In genomic region chr6:169200931-169201514, GRCh38 we compare ENCODE assay signal across 32 cellular contexts. TPM values are rescaled to one million over a fixed set of nuclear protein-coding genes. Genes with fewer than 3 reads are reported as not detected.
"Had no signal": no experiment of that assay in that cellular context is flagged by ENCODE, and none has a peak within 500 bp of the region (broad histone marks: within the 10 kb centered on the region; RNA-seq: fewer than 3 reads in every experiment).

No MANE protein-coding gene starts in this region.

- H3K27me3 Mint-ChIP-seq: activated CD4-positive, alpha-beta memory T cell treated with anti-CD3 and anti-CD28 coated beads for 36 hours; activated CD4-positive, alpha-beta T cell treated with anti-CD3 and anti-CD28 coated beads for 36 hours; activated CD4-positive, alpha-beta T cell treated with anti-CD3 and anti-CD28 coated beads, Interleukin-2, amount 10 ng/mL, durations not matched to agents 24 days and 14 days; activated naive CD8-positive, alpha-beta T cell treated with anti-CD3 and anti-CD28 coated beads, Interleukin-2, amount 10 ng/mL, durations not matched to agents 7 days and 5 days; brain had no signal

- H3K4me1 Mint-ChIP-seq: activated CD4-positive, alpha-beta T cell treated with anti-CD3 and anti-CD28 coated beads for 36 hours; activated CD4-positive, alpha-beta T cell treated with anti-CD3 and anti-CD28 coated beads, Interleukin-2, amount 10 ng/mL, durations not matched to agents 24 days and 14 days; activated CD8-positive, alpha-beta memory T cell treated with anti-CD3 and anti-CD28 coated beads, Interleukin-2, amount 10 ng/mL, durations not matched to agents 7 days and 5 days; activated naive CD4-positive, alpha-beta T cell treated with anti-CD3 and anti-CD28 coated beads, Interleukin-2, amount 10 ng/mL, durations not matched to agents 7 days and 5 days; activated naive CD8-positive, alpha-beta T cell treated with anti-CD3 and anti-CD28 coated beads, Interleukin-2, amount 10 ng/mL, durations not matched to agents 7 days and 5 days; brain; endodermal cell had no signal

- H3K9me3 Mint-ChIP-seq: activated CD4-positive, alpha-beta memory T cell treated with anti-CD3 and anti-CD28 coated beads for 36 hours; activated CD4-positive, alpha-beta T cell treated with anti-CD3 and anti-CD28 coated beads, Interleukin-2, amount 10 ng/mL, durations not matched to agents 24 days and 14 days; activated naive CD4-positive, alpha-beta T cell treated with anti-CD3 and anti-CD28 coated beads, Interleukin-2, amount 10 ng/mL, durations not matched to agents 7 days and 5 days; activated naive CD4-positive, alpha-beta T cell treated with anti-CD3 and anti-CD28 coated beads, Interleukin-2, amount 50 U/mL, for 72 hours; activated naive CD8-positive, alpha-beta T cell treated with anti-CD3 and anti-CD28 coated beads, Interleukin-2, amount 10 ng/mL, durations not matched to agents 7 days and 5 days; activated T-cell treated with anti-CD3 and anti-CD28 coated beads, Interleukin-2, amount 50 U/mL, for 72 hours had no signal

- DNase-seq: activated CD4-positive, alpha-beta memory T cell treated with anti-CD3 and anti-CD28 coated beads for 36 hours; activated CD4-positive, alpha-beta T cell treated with anti-CD3 and anti-CD28 coated beads for 36 hours; activated CD4-positive, alpha-beta T cell treated with anti-CD3 and anti-CD28 coated beads, Interleukin-2, amount 10 ng/mL, durations not matched to agents 24 days and 14 days; activated CD4-positive, CD25-positive, alpha-beta regulatory T cell; activated CD4-positive, CD25-positive, alpha-beta regulatory T cell treated with anti-CD3 and anti-CD28 coated beads, Interleukin-2, amount 50 U/mL, for 72 hours; activated CD8-positive, alpha-beta memory T cell treated with anti-CD3 and anti-CD28 coated beads, Interleukin-2, amount 10 ng/mL, durations not matched to agents 7 days and 5 days; activated CD8-positive, alpha-beta memory T cell treated with anti-CD3 and anti-CD28 coated beads, Interleukin-2, amount 50 U/mL, for 4 hours; activated CD8-positive, alpha-beta T cell treated with anti-CD3 and anti-CD28 coated beads, Interleukin-2, amount 10 ng/mL, durations not matched to agents 7 days and 5 days; activated gamma-delta T cell; activated naive CD4-positive, alpha-beta T cell; activated naive CD4-positive, alpha-beta T cell treated with anti-CD3 and anti-CD28 coated beads, Interleukin-2, amount 10 ng/mL, durations not matched to agents 7 days and 5 days; activated naive CD8-positive, alpha-beta T cell treated with anti-CD3 and anti-CD28 coated beads, Interleukin-2, amount 10 ng/mL, durations not matched to agents 7 days and 5 days; activated T-cell treated with anti-CD3 and anti-CD28 coated beads, Interleukin-2, amount 50 U/mL, for 1 hour; activated T-cell treated with anti-CD3 and anti-CD28 coated beads, Interleukin-2, amount 50 U/mL, for 72 hours; central memory CD4-positive, alpha-beta T cell; cerebellar nuclear complex; colonic mucosa; effector CD8-positive, alpha-beta T cell; endodermal cell; foreskin melanocyte; heart right ventricle; T-helper 2 cell had no signal

- H3K4me1 ChIP-seq: breast epithelium, colonic mucosa, heart right ventricle had no signal

- H3K36me3 ChIP-seq: ascending aorta, breast epithelium, cardiac muscle cell, colonic mucosa, gastroesophageal sphincter, heart right ventricle had no signal

- H3K27ac ChIP-seq: breast epithelium, cardiac muscle cell, colonic mucosa, gastroesophageal sphincter, heart right ventricle had no signal

- H3K36me3 Mint-ChIP-seq: activated CD4-positive, alpha-beta memory T cell treated with anti-CD3 and anti-CD28 coated beads for 36 hours; activated CD8-positive, alpha-beta memory T cell treated with anti-CD3 and anti-CD28 coated beads, Interleukin-2, amount 10 ng/mL, durations not matched to agents 7 days and 5 days; activated naive CD4-positive, alpha-beta T cell treated with anti-CD3 and anti-CD28 coated beads, Interleukin-2, amount 10 ng/mL, durations not matched to agents 7 days and 5 days; activated naive CD8-positive, alpha-beta T cell treated with anti-CD3 and anti-CD28 coated beads, Interleukin-2, amount 10 ng/mL, durations not matched to agents 7 days and 5 days; brain had no signal

- H3K4me3 Mint-ChIP-seq: activated CD4-positive, alpha-beta memory T cell treated with anti-CD3 and anti-CD28 coated beads for 36 hours; activated CD4-positive, alpha-beta T cell treated with anti-CD3 and anti-CD28 coated beads for 36 hours; activated CD4-positive, alpha-beta T cell treated with anti-CD3 and anti-CD28 coated beads, Interleukin-2, amount 10 ng/mL, durations not matched to agents 24 days and 14 days; activated CD8-positive, alpha-beta memory T cell treated with anti-CD3 and anti-CD28 coated beads, Interleukin-2, amount 10 ng/mL, durations not matched to agents 7 days and 5 days; activated CD8-positive, alpha-beta T cell treated with anti-CD3 and anti-CD28 coated beads, Interleukin-2, amount 10 ng/mL, durations not matched to agents 7 days and 5 days; activated naive CD4-positive, alpha-beta T cell treated with anti-CD3 and anti-CD28 coated beads, Interleukin-2, amount 10 ng/mL, durations not matched to agents 7 days and 5 days; activated naive CD8-positive, alpha-beta T cell treated with anti-CD3 and anti-CD28 coated beads, Interleukin-2, amount 10 ng/mL, durations not matched to agents 7 days and 5 days; activated T-cell treated with anti-CD3 and anti-CD28 coated beads, Interleukin-2, amount 50 U/mL, for 72 hours; brain; endodermal cell had no signal

- H3K9me3 ChIP-seq: ascending aorta, breast epithelium, colonic mucosa, gastroesophageal sphincter, heart right ventricle had no signal

- H3K27me3 ChIP-seq: ascending aorta, breast epithelium, cardiac muscle cell, colonic mucosa, gastroesophageal sphincter, heart right ventricle had no signal

- ATAC-seq: activated CD4-positive, alpha-beta T cell treated with anti-CD3 and anti-CD28 coated beads for 36 hours; activated CD8-positive, alpha-beta memory T cell treated with anti-CD3 and anti-CD28 coated beads, Interleukin-2, amount 10 ng/mL, durations not matched to agents 7 days and 5 days; activated CD8-positive, alpha-beta T cell treated with anti-CD3 and anti-CD28 coated beads, Interleukin-2, amount 10 ng/mL, durations not matched to agents 7 days and 5 days; activated naive CD4-positive, alpha-beta T cell treated with anti-CD3 and anti-CD28 coated beads, Interleukin-2, amount 50 U/mL, for 72 hours; activated T-cell treated with anti-CD3 and anti-CD28 coated beads, Interleukin-2, amount 50 U/mL, for 72 hours; esophagus mucosa; gastroesophageal sphincter; heart right ventricle had no signal

- H3K4me3 ChIP-seq: ascending aorta, breast epithelium, cardiac muscle cell, colonic mucosa, gastroesophageal sphincter, heart right ventricle had no signal

- H3K27ac Mint-ChIP-seq: activated CD4-positive, alpha-beta memory T cell treated with anti-CD3 and anti-CD28 coated beads for 36 hours; activated CD4-positive, alpha-beta T cell treated with anti-CD3 and anti-CD28 coated beads for 36 hours; activated CD4-positive, alpha-beta T cell treated with anti-CD3 and anti-CD28 coated beads, Interleukin-2, amount 10 ng/mL, durations not matched to agents 24 days and 14 days; activated CD8-positive, alpha-beta memory T cell treated with anti-CD3 and anti-CD28 coated beads, Interleukin-2, amount 10 ng/mL, durations not matched to agents 7 days and 5 days; activated CD8-positive, alpha-beta T cell treated with anti-CD3 and anti-CD28 coated beads, Interleukin-2, amount 10 ng/mL, durations not matched to agents 7 days and 5 days; activated naive CD4-positive, alpha-beta T cell treated with anti-CD3 and anti-CD28 coated beads, Interleukin-2, amount 10 ng/mL, durations not matched to agents 7 days and 5 days; activated naive CD4-positive, alpha-beta T cell treated with anti-CD3 and anti-CD28 coated beads, Interleukin-2, amount 50 U/mL, for 72 hours; activated naive CD8-positive, alpha-beta T cell treated with anti-CD3 and anti-CD28 coated beads, Interleukin-2, amount 10 ng/mL, durations not matched to agents 7 days and 5 days; activated T-cell treated with anti-CD3 and anti-CD28 coated beads, Interleukin-2, amount 50 U/mL, for 72 hours; brain; endodermal cell had no signal

RNA-seq across cellular contexts. Expression of gene THBS2, which starts 52.6 kb away (rescaled TPM):
- total RNA-seq: activated CD4-positive, alpha-beta memory T cell treated with anti-CD3 and anti-CD28 coated beads for 36 hours; activated CD4-positive, alpha-beta T cell treated with anti-CD3 and anti-CD28 coated beads for 36 hours; activated CD4-positive, alpha-beta T cell treated with anti-CD3 and anti-CD28 coated beads, Interleukin-2, amount 10 ng/mL, durations not matched to agents 24 days and 14 days; activated CD8-positive, alpha-beta memory T cell treated with anti-CD3 and anti-CD28 coated beads for 36 hours; activated CD8-positive, alpha-beta memory T cell treated with anti-CD3 and anti-CD28 coated beads, Interleukin-2, amount 10 ng/mL, durations not matched to agents 7 days and 5 days; activated CD8-positive, alpha-beta T cell treated with anti-CD3 and anti-CD28 coated beads, Interleukin-2, amount 10 ng/mL, durations not matched to agents 7 days and 5 days; activated naive CD4-positive, alpha-beta T cell treated with anti-CD3 and anti-CD28 coated beads, Interleukin-2, amount 50 U/mL, for 72 hours; activated naive CD8-positive, alpha-beta T cell treated with anti-CD3 and anti-CD28 coated beads, Interleukin-2, amount 10 ng/mL, durations not matched to agents 7 days and 5 days; activated T-cell treated with anti-CD3 and anti-CD28 coated beads, Interleukin-2, amount 50 U/mL, for 72 hours; dermis microvascular lymphatic vessel endothelial cell; T-helper 1 cell treated with Interleukin-12 subunit alpha and Interleukin-12 subunit beta and Interleukin-4 antibody, amounts not matched to agents 30 ng/mL and 1 ng/mL, for 36 hours had no signal
